8 cellular contexts compared by ENCODE assay signal in the genomic region with DNA sequence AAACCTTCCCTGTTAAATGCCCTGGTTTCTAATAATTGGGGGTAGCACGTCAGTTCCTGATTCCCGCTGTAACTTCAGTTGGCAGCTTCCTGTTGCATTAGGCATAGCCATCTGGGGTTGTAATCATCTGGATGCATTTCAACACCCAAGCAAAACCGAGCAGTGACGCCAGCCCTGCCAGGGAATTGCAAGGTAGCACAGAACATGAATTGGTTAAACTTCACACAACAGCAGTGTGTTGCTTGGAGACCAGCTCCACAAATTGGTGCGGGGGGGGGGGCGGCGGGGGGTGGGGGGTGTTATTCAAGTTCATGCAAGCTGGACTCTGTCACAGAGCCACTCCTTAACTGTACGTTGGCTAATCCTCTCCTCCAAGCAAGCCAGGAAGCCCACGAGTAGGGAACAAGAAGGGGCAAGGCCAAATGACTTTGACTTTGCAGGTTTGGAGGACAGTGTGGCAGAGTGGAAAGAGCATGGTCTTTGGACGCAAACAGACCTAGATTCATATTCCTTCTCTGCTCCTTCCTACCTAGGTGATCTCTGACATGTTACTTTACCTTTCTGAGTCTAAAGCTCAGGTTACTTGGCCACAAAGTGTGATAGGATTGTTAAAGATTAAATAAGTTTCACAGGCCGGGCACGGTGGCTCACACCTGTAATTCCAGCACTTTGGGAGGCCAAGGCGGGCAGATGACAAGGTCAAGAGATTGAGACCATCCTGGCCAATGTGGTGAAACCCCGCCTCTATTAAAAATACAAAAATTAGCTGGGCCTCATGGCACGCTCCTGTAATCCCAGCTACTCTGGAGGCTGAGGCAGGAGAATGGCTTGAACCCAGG. TPM values are rescaled to one million over a fixed set of nuclear protein-coding genes. Genes with fewer than 3 reads are reported as not detected.
DNase-seq lines count a peak whose midpoint lies in the region; ATAC-seq and TF ChIP-seq lines count a peak whose summit lies in the region.

No MANE protein-coding gene starts in this region.

- H3K9me3 Mint-ChIP-seq in T-cell: no peaks in the 10 kb centered on the region

- H3K27me3 Mint-ChIP-seq in T-cell: no peaks in the 10 kb centered on the region

- H2AK9ac ChIP-seq in IMR-90 (replicated peaks; ENCODE audit: low read depth, low read length, poor library complexity): peak overlapping the region; percentile 52

- H3K4me3 ChIP-seq in IMR-90 (ENCODE audit: insufficient read depth, low read depth, low read length): no peak overlapping the region
- no peak overlapping the region for H3K4me3 ChIP-seq in neutrophil (ENCODE audit: low read depth in 1 of 2, low read length in 1 of 2)

- peak overlapping the region; percentile 31; the same call in 1 of the 2 replicates for H3K4me2 ChIP-seq in IMR-90 (ENCODE audit: low read depth, low read length)

- peak overlapping the region; percentile 77 for H2AFZ ChIP-seq in IMR-90 (replicated peaks; ENCODE audit: low read length, poor library complexity)

- ATAC-seq in IMR-90 (ENCODE audit: low read depth) (peak; percentile 91), T-cell (replicated peaks in 1 of 4) (no peak), GM21825 (IDR thresholded peaks at IDR 0.05; ENCODE audit: unreplicated experiment) (no peak), GM19328 (IDR thresholded peaks at IDR 0.05; ENCODE audit: unreplicated experiment) (no peak), HG02642 (IDR thresholded peaks at IDR 0.05; ENCODE audit: poor library complexity, unreplicated experiment) (no peak)

- no peak overlapping the region for H3K23ac ChIP-seq in IMR-90 (ENCODE audit: low read depth, low read length)

- H2AK5ac ChIP-seq in IMR-90 (ENCODE audit: low read depth, low read length): peak overlapping the region; percentile 29; the same call in 1 of the 2 replicates

- peak overlapping the region; percentile 8; the same call in 1 of the 2 replicates for H3K27ac ChIP-seq in IMR-90 (ENCODE audit: insufficient read depth, low read length)
- peak overlapping the region; percentile 3 for H3K27ac ChIP-seq in neutrophil

- CTCF ChIA-PET in IMR-90 (lab: Yijun Ruan, JAX): no interaction called here
- CTCF ChIA-PET in T-cell (lab: Charles Lee): interaction anchor here in 1 of 2 donors (0.6 kb wide), 1 partner anchor 404 kb away, joined by 4 read pairs; no protein-coding TSS in a partner anchor

- no peaks in the 10 kb centered on the region for H3K9me3 ChIP-seq in IMR-90 (ENCODE audit: control insufficient read depth, insufficient read depth, low read length)
- H3K9me3 ChIP-seq in neutrophil: no peaks in the 10 kb centered on the region

- no peak overlapping the region for H3K9ac ChIP-seq in IMR-90 (ENCODE audit: low read depth, low read length)

- H2BK20ac ChIP-seq in IMR-90 (ENCODE audit: low read depth, low read length): peak overlapping the region; percentile 69; the same call in 1 of the 2 replicates

- peaks cover 13% of the 10 kb centered on the region for H3K27me3 ChIP-seq in IMR-90 (ENCODE audit: control insufficient read depth, insufficient read depth, low read length)
- H3K27me3 ChIP-seq in neutrophil: no peaks in the 10 kb centered on the region

- WGBS in IMR-90 (ENCODE audit: extremely low coverage in 2 of 2, insufficient read length in 1 of 2), 2 experiments: 52% methylated on average over 5 of the region's 15 CpGs; no CpG with 5 or more reads in 1 of the 2 experiments

- peak overlapping the region in 1 of 3 donors; percentile 62 for H3K4me3 Mint-ChIP-seq in T-cell

- peak overlapping the region; percentile 59 for H3K18ac ChIP-seq in IMR-90 (ENCODE audit: low read depth, low read length)

- no peak for TF ChIP-seq RAD21 in IMR-90 (IDR thresholded peaks at IDR 0.05; ENCODE audit: low read length)

- no peaks in the 10 kb centered on the region; a peak in 1 of 4 replicates for H3K79me1 ChIP-seq in IMR-90 (ENCODE audit: low read depth in 1 of 2, low read length in 2 of 2)

- H3K14ac ChIP-seq in IMR-90 (replicated peaks; ENCODE audit: low read depth, low read length): 0 out of 2 replicates have a peak overlapping the region, but pooled peaks have one; percentile 10

- H4K8ac ChIP-seq in IMR-90 (ENCODE audit: low read depth in 2 of 2, low read length in 2 of 2): peak overlapping the region; percentile 54 to 74; a peak in 3 of 4 replicates

- H4K5ac ChIP-seq in IMR-90 (ENCODE audit: low read depth, low read length): peak overlapping the region; percentile 61

- peak overlapping the region; percentile 68 for H3K4ac ChIP-seq in IMR-90 (ENCODE audit: low read depth, low read length)

- H3K4me1 Mint-ChIP-seq in T-cell: peaks cover 37 to 53% (median 46%) of the 10 kb centered on the region in 3 donors

- peak overlapping the region; percentile 48; the same call in 1 of the 2 replicates for H4K91ac ChIP-seq in IMR-90 (ENCODE audit: insufficient read depth, low read depth, low read length)

- BruUV-seq in IMR-90 (replicated peaks; lab: Mats Ljungman, UMichigan): no TSS peak

- DNase-seq in AG09319 (ENCODE audit: extremely low read depth, low read depth) (peak; percentile 74), IMR-90 (peak; percentile 94), T-cell (peak in 10 of 34 experiments; percentile 8 to 44 (median 16)), fibroblast of peridontal ligament (ENCODE audit: extremely low read depth) (peak; percentile 94)

- TF ChIP-seq CTCF in AG09319 (IDR thresholded peaks at IDR 0.05; ENCODE audit: low read depth, low read length) (no peak), IMR-90 (conservative IDR thresholded peaks at IDR 0.05; ENCODE audit: low read depth, low read length) (no peak), neutrophil (IDR thresholded peaks at IDR 0.05) (no peak)

- dilution Hi-C loops in IMR-90 (cut with HindIII; ENCODE audit: low sequenced_read_pairs, unreplicated experiment): no loop called here

- H3K27ac Mint-ChIP-seq in T-cell: peak overlapping the region; percentile 71 to 92

- no peak for TF ChIP-seq POLR2A in IMR-90 (IDR thresholded peaks at IDR 0.05; ENCODE audit: low read depth, low read length)

- H3K36me3 ChIP-seq in IMR-90 (ENCODE audit: control insufficient read depth, insufficient read depth, low read length): no peaks in the 10 kb centered on the region
- no peaks in the 10 kb centered on the region for H3K36me3 ChIP-seq in neutrophil

- peak overlapping the region; percentile 68 for H2BK120ac ChIP-seq in IMR-90 (ENCODE audit: low read depth, low read length)

- POLR2A ChIA-PET in IMR-90 (lab: Charles Lee; ENCODE audit: unreplicated experiment) (no interaction called here), T-cell (lab: Charles Lee) (interaction anchor here (0.6 kb wide), 2 partner anchors 100 to 449 kb away, joined by 3 to 9 read pairs; no protein-coding TSS in a partner anchor)

- intact Hi-C loops in IMR-90 (cut with micrococcal nuclease): no loop called here

- in situ Hi-C loops in IMR-90 (cut with MboI; ENCODE audit: low sequenced_read_pairs): no loop called here

- H2BK15ac ChIP-seq in IMR-90 (ENCODE audit: low read depth, low read length): 0 out of 3 replicates have a peak overlapping the region, but pooled peaks have one; percentile 18

- H3K4me1 ChIP-seq in IMR-90 (ENCODE audit: control insufficient read depth, insufficient read depth, low read length) (peaks cover 2% of the 10 kb centered on the region), neutrophil (ENCODE audit: control insufficient read depth in 1 of 2, insufficient read depth in 1 of 2, low read depth in 1 of 2, low read length in 1 of 2) (peaks cover 19 to 22% of the 10 kb centered on the region in 2 experiments)

- peaks cover 41% of the 10 kb centered on the region for H3K36me3 Mint-ChIP-seq in T-cell

- peaks cover 4% of the 10 kb centered on the region; the same call in 1 of the 2 replicates for H3K9me1 ChIP-seq in IMR-90 (ENCODE audit: insufficient read depth, low read length)

- H4K20me1 ChIP-seq in IMR-90 (ENCODE audit: insufficient read depth, low read length): no peaks in the 10 kb centered on the region

- H2BK5ac ChIP-seq in IMR-90 (ENCODE audit: low read depth, low read length, poor library complexity, severe bottlenecking): no peak overlapping the region

- H3K56ac ChIP-seq in IMR-90 (ENCODE audit: extremely low read depth, insufficient read depth, low read length): no peak overlapping the region

TF ChIP-seq in IMR-90, 13 proteins besides CTCF, POLR2A, EP300 and RAD21 (continues in another document):
- TF ChIP-seq MAZ (IDR thresholded peaks at IDR 0.05; ENCODE audit: borderline replicate concordance, low read depth, low read length) (peak; percentile 12; the same call in 1 of the 2 replicates), MAFK (IDR thresholded peaks at IDR 0.05; ENCODE audit: low read depth, low read length) (peak; percentile 56; the same call in 1 of the 2 replicates), CEBPB (IDR thresholded peaks at IDR 0.05; ENCODE audit: low read depth, low read length) (peak; percentile 94), BHLHE40 (IDR thresholded peaks at IDR 0.05; ENCODE audit: low read depth, low read length) (no peak), RCOR1 (IDR thresholded peaks at IDR 0.05; ENCODE audit: insufficient replicate concordance, low read length) (no peak), SMC3 (IDR thresholded peaks at IDR 0.05; ENCODE audit: low read depth, low read length) (no peak), CHD1 (IDR thresholded peaks at IDR 0.05; ENCODE audit: low read depth, low read length) (no peak), FOS (IDR thresholded peaks at IDR 0.05; ENCODE audit: low read depth, low read length) (no peak)

RNA-seq across cellular contexts. Expression of gene LAX1, which starts 4.7 kb away (rescaled TPM):
- not detected in 2 replicates for total RNA-seq in IMR-90 (2012; rRNA removed)
- 0.03 TPM in 1 of 2 replicates, not detected in the other for polyA plus RNA-seq in IMR-90 (2012; rRNA removed)
- polyA plus RNA-seq in IMR-90 (2012; cell fraction: cytosol; rRNA removed): not detected in 2 replicates
- 0.07 TPM in 1 of 2 replicates, not detected in the other for polyA plus RNA-seq in IMR-90 (2012; cell fraction: nucleus; rRNA removed; ENCODE audit: low replicate concordance)
- 10 to 100 TPM; 20.0 to 32.4 (median 29.1) TPM for total RNA-seq in T-cell

RNA-seq across cellular contexts. Expression of gene ZBED6, which starts 25.7 kb away (rescaled TPM):
- 16.1 and 26.2 TPM in 2 replicates for total RNA-seq in IMR-90 (2012; rRNA removed)
- polyA plus RNA-seq in IMR-90 (2012; rRNA removed): 3.8 and 4.4 TPM in 2 replicates
- 0.73 and 1.0 TPM in 2 replicates for polyA plus RNA-seq in IMR-90 (2012; cell fraction: cytosol; rRNA removed)
- 1.0 and 9.8 TPM in 2 replicates for polyA plus RNA-seq in IMR-90 (2012; cell fraction: nucleus; rRNA removed; ENCODE audit: low replicate concordance)
- 10 to 100 TPM; 21.7 to 36.7 (median 23.8) TPM for total RNA-seq in T-cell

RNA-seq across cellular contexts. Expression of gene ZC3H11A, which starts 25.7 kb away (rescaled TPM):
- total RNA-seq in IMR-90 (2012; rRNA removed): 66.5 and 106 TPM in 2 replicates
- polyA plus RNA-seq in IMR-90 (2012; rRNA removed): 43.6 and 52.1 TPM in 2 replicates
- polyA plus RNA-seq in IMR-90 (2012; cell fraction: cytosol; rRNA removed): 12.2 and 19.4 TPM in 2 replicates
- 28.0 and 118 TPM in 2 replicates for polyA plus RNA-seq in IMR-90 (2012; cell fraction: nucleus; rRNA removed; ENCODE audit: low replicate concordance)
- 100 to 1,000 TPM in 2 of 5 donors, 10 to 100 TPM in 3; 85.6 to 111 (median 95.8) TPM for total RNA-seq in T-cell

Comparison
In these comparisons a context has a peak if more than half of its experiments do, and no peak if none do; other contexts are left out.
1. RNA of gene LAX1, which starts 4.7 kb away (total RNA-seq): 20.0 to 32.4 TPM in T-cell; not detected in IMR-90; every median in the first group is over 10 times any median in the second.